Comparison of ENCODE assay signal across 1 cellular context in genomic region chr5:92561362-92562006, GRCh38.
TF ChIP-seq lines count a peak whose summit lies in the region.

No MANE protein-coding gene starts in this region.

TF ChIP-seq in IMR-90, 13 proteins besides CTCF, POLR2A, EP300 and RAD21 (continued from another document):
- TF ChIP-seq MAZ (IDR thresholded peaks at IDR 0.05; ENCODE audit: borderline replicate concordance, low read depth, low read length), result no peak
- no peak for TF ChIP-seq RFX5 (IDR thresholded peaks at IDR 0.05; ENCODE audit: low read depth, low read length)
- no peak for TF ChIP-seq MXI1 (IDR thresholded peaks at IDR 0.05; ENCODE audit: borderline replicate concordance, low read depth, low read length)
- no peak for TF ChIP-seq SMC3 (IDR thresholded peaks at IDR 0.05; ENCODE audit: low read depth, low read length)
- no peak for TF ChIP-seq CEBPB (IDR thresholded peaks at IDR 0.05; ENCODE audit: low read depth, low read length)
- TF ChIP-seq, protein P1, sequence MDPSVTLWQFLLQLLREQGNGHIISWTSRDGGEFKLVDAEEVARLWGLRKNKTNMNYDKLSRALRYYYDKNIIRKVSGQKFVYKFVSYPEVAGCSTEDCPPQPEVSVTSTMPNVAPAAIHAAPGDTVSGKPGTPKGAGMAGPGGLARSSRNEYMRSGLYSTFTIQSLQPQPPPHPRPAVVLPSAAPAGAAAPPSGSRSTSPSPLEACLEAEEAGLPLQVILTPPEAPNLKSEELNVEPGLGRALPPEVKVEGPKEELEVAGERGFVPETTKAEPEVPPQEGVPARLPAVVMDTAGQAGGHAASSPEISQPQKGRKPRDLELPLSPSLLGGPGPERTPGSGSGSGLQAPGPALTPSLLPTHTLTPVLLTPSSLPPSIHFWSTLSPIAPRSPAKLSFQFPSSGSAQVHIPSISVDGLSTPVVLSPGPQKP (IDR thresholded peaks at IDR 0.05; ENCODE audit: borderline replicate concordance, low read depth, low read length), result no peak
- TF ChIP-seq MAFK (IDR thresholded peaks at IDR 0.05; ENCODE audit: low read depth, low read length), result no peak
- TF ChIP-seq USF2 (IDR thresholded peaks at IDR 0.05; ENCODE audit: low read depth, low read length), result no peak
- TF ChIP-seq NFE2L2 (IDR thresholded peaks at IDR 0.05; ENCODE audit: low read depth, low read length), result no peak
- no peak for TF ChIP-seq BHLHE40 (IDR thresholded peaks at IDR 0.05; ENCODE audit: low read depth, low read length)
- TF ChIP-seq CHD1 (IDR thresholded peaks at IDR 0.05; ENCODE audit: low read depth, low read length), result no peak
- no peak for TF ChIP-seq RCOR1 (IDR thresholded peaks at IDR 0.05; ENCODE audit: insufficient replicate concordance, low read length)
TF ChIP-seq in IMR-90: peak in this region for 0.
